In genomic region chr1:242440757-242441156, GRCh38 we compare ENCODE assay signal across 1 cellular context.
TF ChIP-seq lines count a peak whose summit lies in the region.

No MANE protein-coding gene starts in this region.

TF ChIP-seq in WTC11, 78 proteins besides CTCF, POLR2A, EP300 and RAD21 (continued from another document):
- TF ChIP-seq ZNF281 (CRISPR knock-in tag; IDR thresholded peaks at IDR 0.05), result no peak
- TF ChIP-seq GRHL2 (CRISPR knock-in tag; IDR thresholded peaks at IDR 0.05; ENCODE audit: insufficient replicate concordance, severe bottlenecking), result no peak
- no peak for TF ChIP-seq PREB (CRISPR knock-in tag; IDR thresholded peaks at IDR 0.05; ENCODE audit: borderline replicate concordance)
- TF ChIP-seq ATF1 (CRISPR knock-in tag; IDR thresholded peaks at IDR 0.05), result no peak
- no peak for TF ChIP-seq ZNF423 (CRISPR knock-in tag; IDR thresholded peaks at IDR 0.05)
- TF ChIP-seq E2F4 (CRISPR knock-in tag; IDR thresholded peaks at IDR 0.05; ENCODE audit: borderline replicate concordance, low read depth), result no peak
- TF ChIP-seq ZNF396 (CRISPR knock-in tag; IDR thresholded peaks at IDR 0.05; ENCODE audit: borderline replicate concordance), result no peak
- TF ChIP-seq IRF2 (CRISPR knock-in tag; IDR thresholded peaks at IDR 0.05; ENCODE audit: borderline replicate concordance, low read depth), result no peak
- TF ChIP-seq KAT7 (CRISPR knock-in tag; IDR thresholded peaks at IDR 0.05; ENCODE audit: borderline replicate concordance), result no peak
- no peak for TF ChIP-seq SOX15 (CRISPR knock-in tag; IDR thresholded peaks at IDR 0.05)
